3 cellular contexts compared by ENCODE assay signal in genomic region chr4:119672938-119673337, GRCh38.
TF ChIP-seq lines count a peak whose summit lies in the region.

No MANE protein-coding gene starts in this region.

TF ChIP-seq in GM23338, 12 proteins besides CTCF, POLR2A, EP300 and RAD21 (continues in another document):
- TF ChIP-seq REST (IDR thresholded peaks at IDR 0.05; ENCODE audit: unreplicated experiment) (no peak), CREB1 (CRISPR knock-in tag; IDR thresholded peaks at IDR 0.05; ENCODE audit: low read depth) (no peak), EZH2phosphoT487 (IDR thresholded peaks at IDR 0.05; ENCODE audit: unreplicated experiment) (no peak), POLR2AphosphoS5 (IDR thresholded peaks at IDR 0.05; ENCODE audit: low read depth) (no peak), STAT1 (IDR thresholded peaks at IDR 0.05; ENCODE audit: unreplicated experiment) (no peak), EZH2 (IDR thresholded peaks at IDR 0.05; ENCODE audit: low read depth, unreplicated experiment) (no peak), JUNB (IDR thresholded peaks at IDR 0.05; ENCODE audit: unreplicated experiment) (no peak), NANOG (IDR thresholded peaks at IDR 0.05; ENCODE audit: borderline replicate concordance) (no peak), ZNF114 (CRISPR knock-in tag; IDR thresholded peaks at IDR 0.05) (no peak)

TF ChIP-seq in WTC11, 78 proteins besides CTCF, POLR2A, EP300 and RAD21 (continues in another document):
- TF ChIP-seq ETV6 (CRISPR knock-in tag; IDR thresholded peaks at IDR 0.05) = no peak
- TF ChIP-seq MLX (CRISPR knock-in tag; IDR thresholded peaks at IDR 0.05) = no peak
- TF ChIP-seq, protein P1, sequence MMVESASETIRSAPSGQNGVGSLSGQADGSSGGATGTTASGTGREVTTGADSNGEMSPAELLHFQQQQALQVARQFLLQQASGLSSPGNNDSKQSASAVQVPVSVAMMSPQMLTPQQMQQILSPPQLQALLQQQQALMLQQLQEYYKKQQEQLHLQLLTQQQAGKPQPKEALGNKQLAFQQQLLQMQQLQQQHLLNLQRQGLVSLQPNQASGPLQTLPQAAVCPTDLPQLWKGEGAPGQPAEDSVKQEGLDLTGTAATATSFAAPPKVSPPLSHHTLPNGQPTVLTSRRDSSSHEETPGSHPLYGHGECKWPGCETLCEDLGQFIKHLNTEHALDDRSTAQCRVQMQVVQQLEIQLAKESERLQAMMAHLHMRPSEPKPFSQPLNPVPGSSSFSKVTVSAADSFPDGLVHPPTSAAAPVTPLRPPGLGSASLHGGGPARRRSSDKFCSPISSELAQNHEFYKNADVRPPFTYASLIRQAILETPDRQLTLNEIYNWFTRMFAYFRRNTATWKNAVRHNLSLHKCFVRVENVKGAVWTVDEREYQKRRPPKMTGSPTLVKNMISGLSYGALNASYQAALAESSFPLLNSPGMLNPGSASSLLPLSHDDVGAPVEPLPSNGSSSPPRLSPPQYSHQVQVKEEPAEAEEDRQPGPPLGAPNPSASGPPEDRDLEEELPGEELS (CRISPR knock-in tag; IDR thresholded peaks at IDR 0.05) = no peak
- TF ChIP-seq, protein P2, sequence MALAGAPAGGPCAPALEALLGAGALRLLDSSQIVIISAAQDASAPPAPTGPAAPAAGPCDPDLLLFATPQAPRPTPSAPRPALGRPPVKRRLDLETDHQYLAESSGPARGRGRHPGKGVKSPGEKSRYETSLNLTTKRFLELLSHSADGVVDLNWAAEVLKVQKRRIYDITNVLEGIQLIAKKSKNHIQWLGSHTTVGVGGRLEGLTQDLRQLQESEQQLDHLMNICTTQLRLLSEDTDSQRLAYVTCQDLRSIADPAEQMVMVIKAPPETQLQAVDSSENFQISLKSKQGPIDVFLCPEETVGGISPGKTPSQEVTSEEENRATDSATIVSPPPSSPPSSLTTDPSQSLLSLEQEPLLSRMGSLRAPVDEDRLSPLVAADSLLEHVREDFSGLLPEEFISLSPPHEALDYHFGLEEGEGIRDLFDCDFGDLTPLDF (CRISPR knock-in tag; IDR thresholded peaks at IDR 0.05) = no peak
- TF ChIP-seq, protein P3, sequence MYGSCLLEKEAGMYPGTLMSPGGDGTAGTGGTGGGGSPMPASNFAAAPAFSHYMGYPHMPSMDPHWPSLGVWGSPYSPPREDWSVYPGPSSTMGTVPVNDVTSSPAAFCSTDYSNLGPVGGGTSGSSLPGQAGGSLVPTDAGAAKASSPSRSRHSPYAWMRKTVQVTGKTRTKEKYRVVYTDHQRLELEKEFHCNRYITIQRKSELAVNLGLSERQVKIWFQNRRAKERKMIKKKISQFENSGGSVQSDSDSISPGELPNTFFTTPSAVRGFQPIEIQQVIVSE (CRISPR knock-in tag; IDR thresholded peaks at IDR 0.05; ENCODE audit: borderline replicate concordance) = no peak
- TF ChIP-seq, protein P4, sequence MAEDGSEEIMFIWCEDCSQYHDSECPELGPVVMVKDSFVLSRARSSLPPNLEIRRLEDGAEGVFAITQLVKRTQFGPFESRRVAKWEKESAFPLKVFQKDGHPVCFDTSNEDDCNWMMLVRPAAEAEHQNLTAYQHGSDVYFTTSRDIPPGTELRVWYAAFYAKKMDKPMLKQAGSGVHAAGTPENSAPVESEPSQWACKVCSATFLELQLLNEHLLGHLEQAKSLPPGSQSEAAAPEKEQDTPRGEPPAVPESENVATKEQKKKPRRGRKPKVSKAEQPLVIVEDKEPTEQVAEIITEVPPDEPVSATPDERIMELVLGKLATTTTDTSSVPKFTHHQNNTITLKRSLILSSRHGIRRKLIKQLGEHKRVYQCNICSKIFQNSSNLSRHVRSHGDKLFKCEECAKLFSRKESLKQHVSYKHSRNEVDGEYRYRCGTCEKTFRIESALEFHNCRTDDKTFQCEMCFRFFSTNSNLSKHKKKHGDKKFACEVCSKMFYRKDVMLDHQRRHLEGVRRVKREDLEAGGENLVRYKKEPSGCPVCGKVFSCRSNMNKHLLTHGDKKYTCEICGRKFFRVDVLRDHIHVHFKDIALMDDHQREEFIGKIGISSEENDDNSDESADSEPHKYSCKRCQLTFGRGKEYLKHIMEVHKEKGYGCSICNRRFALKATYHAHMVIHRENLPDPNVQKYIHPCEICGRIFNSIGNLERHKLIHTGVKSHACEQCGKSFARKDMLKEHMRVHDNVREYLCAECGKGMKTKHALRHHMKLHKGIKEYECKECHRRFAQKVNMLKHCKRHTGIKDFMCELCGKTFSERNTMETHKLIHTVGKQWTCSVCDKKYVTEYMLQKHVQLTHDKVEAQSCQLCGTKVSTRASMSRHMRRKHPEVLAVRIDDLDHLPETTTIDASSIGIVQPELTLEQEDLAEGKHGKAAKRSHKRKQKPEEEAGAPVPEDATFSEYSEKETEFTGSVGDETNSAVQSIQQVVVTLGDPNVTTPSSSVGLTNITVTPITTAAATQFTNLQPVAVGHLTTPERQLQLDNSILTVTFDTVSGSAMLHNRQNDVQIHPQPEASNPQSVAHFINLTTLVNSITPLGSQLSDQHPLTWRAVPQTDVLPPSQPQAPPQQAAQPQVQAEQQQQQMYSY (CRISPR knock-in tag; IDR thresholded peaks at IDR 0.05) = no peak
- TF ChIP-seq, protein P5, sequence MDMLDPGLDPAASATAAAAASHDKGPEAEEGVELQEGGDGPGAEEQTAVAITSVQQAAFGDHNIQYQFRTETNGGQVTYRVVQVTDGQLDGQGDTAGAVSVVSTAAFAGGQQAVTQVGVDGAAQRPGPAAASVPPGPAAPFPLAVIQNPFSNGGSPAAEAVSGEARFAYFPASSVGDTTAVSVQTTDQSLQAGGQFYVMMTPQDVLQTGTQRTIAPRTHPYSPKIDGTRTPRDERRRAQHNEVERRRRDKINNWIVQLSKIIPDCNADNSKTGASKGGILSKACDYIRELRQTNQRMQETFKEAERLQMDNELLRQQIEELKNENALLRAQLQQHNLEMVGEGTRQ (CRISPR knock-in tag; IDR thresholded peaks at IDR 0.05) = no peak
- TF ChIP-seq, protein P6, sequence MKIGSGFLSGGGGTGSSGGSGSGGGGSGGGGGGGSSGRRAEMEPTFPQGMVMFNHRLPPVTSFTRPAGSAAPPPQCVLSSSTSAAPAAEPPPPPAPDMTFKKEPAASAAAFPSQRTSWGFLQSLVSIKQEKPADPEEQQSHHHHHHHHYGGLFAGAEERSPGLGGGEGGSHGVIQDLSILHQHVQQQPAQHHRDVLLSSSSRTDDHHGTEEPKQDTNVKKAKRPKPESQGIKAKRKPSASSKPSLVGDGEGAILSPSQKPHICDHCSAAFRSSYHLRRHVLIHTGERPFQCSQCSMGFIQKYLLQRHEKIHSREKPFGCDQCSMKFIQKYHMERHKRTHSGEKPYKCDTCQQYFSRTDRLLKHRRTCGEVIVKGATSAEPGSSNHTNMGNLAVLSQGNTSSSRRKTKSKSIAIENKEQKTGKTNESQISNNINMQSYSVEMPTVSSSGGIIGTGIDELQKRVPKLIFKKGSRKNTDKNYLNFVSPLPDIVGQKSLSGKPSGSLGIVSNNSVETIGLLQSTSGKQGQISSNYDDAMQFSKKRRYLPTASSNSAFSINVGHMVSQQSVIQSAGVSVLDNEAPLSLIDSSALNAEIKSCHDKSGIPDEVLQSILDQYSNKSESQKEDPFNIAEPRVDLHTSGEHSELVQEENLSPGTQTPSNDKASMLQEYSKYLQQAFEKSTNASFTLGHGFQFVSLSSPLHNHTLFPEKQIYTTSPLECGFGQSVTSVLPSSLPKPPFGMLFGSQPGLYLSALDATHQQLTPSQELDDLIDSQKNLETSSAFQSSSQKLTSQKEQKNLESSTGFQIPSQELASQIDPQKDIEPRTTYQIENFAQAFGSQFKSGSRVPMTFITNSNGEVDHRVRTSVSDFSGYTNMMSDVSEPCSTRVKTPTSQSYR (CRISPR knock-in tag; IDR thresholded peaks at IDR 0.05) = no peak

TF ChIP-seq in H1, 55 proteins besides CTCF, POLR2A, EP300 and RAD21:
- TF ChIP-seq POLR2AphosphoS5 (IDR thresholded peaks at IDR 0.05; ENCODE audit: low read depth, low read length) = no peak
- TF ChIP-seq SIN3A (conservative IDR thresholded peaks at IDR 0.05 in 1 of 2, IDR thresholded peaks at IDR 0.05 in 1 of 2; ENCODE audit: low read depth in 1 of 2, low read length in 2 of 2) = no peak
- no peak for TF ChIP-seq RBBP5 (IDR thresholded peaks at IDR 0.05; ENCODE audit: borderline replicate concordance, low read depth, low read length)
- TF ChIP-seq MAFK (IDR thresholded peaks at IDR 0.05; ENCODE audit: low read depth, low read length) = no peak
- no peak for TF ChIP-seq SIX5 (IDR thresholded peaks at IDR 0.05; ENCODE audit: low read depth, low read length)
- TF ChIP-seq, protein P7, sequence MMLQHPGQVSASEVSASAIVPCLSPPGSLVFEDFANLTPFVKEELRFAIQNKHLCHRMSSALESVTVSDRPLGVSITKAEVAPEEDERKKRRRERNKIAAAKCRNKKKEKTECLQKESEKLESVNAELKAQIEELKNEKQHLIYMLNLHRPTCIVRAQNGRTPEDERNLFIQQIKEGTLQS (IDR thresholded peaks at IDR 0.05; ENCODE audit: insufficient read depth, low read depth, low read length) = no peak
- TF ChIP-seq RXRA (IDR thresholded peaks at IDR 0.05; ENCODE audit: insufficient read depth, low read depth, low read length) = no peak
- no peak for TF ChIP-seq TAF7 (optimal IDR thresholded peaks at IDR 0.05; ENCODE audit: borderline replicate concordance, low read depth, low read length)
- TF ChIP-seq TCF12 (IDR thresholded peaks at IDR 0.05; ENCODE audit: low read depth, low read length) = no peak
- TF ChIP-seq MAX (IDR thresholded peaks at IDR 0.05) = no peak
- no peak for TF ChIP-seq BACH1 (IDR thresholded peaks at IDR 0.05; ENCODE audit: low read length)
- TF ChIP-seq FOSL1 (IDR thresholded peaks at IDR 0.05; ENCODE audit: insufficient read depth, low read depth, low read length) = no peak
- TF ChIP-seq SRF (IDR thresholded peaks at IDR 0.05; ENCODE audit: low read depth, low read length) = no peak
- TF ChIP-seq YY1 (IDR thresholded peaks at IDR 0.05; ENCODE audit: low read depth, low read length) = no peak
- TF ChIP-seq, protein P5 (IDR thresholded peaks at IDR 0.05; ENCODE audit: low read length) = no peak
- TF ChIP-seq PHF8 (conservative IDR thresholded peaks at IDR 0.05; ENCODE audit: low read depth, low read length) = no peak
- TF ChIP-seq TAF1 (IDR thresholded peaks at IDR 0.05; ENCODE audit: low read depth, low read length) = no peak
- TF ChIP-seq CREB1 (IDR thresholded peaks at IDR 0.05) = no peak
- no peak for TF ChIP-seq POU5F1 (IDR thresholded peaks at IDR 0.05; ENCODE audit: low read depth, low read length)
- no peak for TF ChIP-seq GABPA (IDR thresholded peaks at IDR 0.05; ENCODE audit: borderline replicate concordance, insufficient read depth, low read length)
TF ChIP-seq in H1: peak in this region for 0.
